Comparison of ENCODE assay signal across 9 cellular contexts in the genomic region with DNA sequence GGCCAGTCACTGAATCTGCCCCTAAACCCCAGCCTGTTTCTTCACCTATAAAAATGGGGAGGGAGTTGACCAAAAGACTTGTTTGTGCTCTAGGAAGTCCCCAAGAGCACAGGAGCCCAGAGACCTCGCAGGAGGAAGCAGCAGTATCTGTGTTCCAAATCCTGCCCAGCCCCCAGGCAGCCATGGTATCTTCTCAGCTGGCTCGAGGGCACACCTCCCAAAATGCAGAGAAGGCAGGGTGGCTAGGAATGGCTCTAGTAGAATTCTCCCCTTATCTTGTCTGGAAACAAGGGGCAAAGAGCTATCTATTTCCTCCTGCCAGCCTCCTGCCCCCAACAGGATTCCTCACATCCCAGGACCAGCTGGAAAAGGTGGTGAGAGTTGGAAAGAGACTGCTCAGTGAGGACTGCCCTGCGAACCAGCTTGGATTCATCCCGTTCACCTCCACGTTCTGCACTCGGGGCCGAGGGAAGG. TPM values are rescaled to one million over a fixed set of nuclear protein-coding genes. Genes with fewer than 3 reads are reported as not detected.
DNase-seq lines count a peak whose midpoint lies in the region; ATAC-seq and TF ChIP-seq lines count a peak whose summit lies in the region.
"Had no signal": no experiment of that assay in that cellular context is flagged by ENCODE, and none has a peak within 500 bp of the region (broad histone marks: within the 10 kb centered on the region; RNA-seq: fewer than 3 reads in every experiment).

No MANE protein-coding gene starts in this region.

- peak overlapping the region; percentile 100 for H3K9ac ChIP-seq in BLaER1

- peak overlapping the region; percentile 100 for H3K27ac ChIP-seq in BLaER1

- peak overlapping the region; percentile 100 for H3K4me3 Mint-ChIP-seq in activated naive CD8-positive, alpha-beta T cell treated with anti-CD3 and anti-CD28 coated beads for 36 hours
- peak overlapping the region; percentile 90 for H3K4me3 Mint-ChIP-seq in natural killer cell

- peak; percentile 19 to 39 (median 29) for ATAC-seq in natural killer cell
- ATAC-seq in HG03342 (IDR thresholded peaks at IDR 0.05; ENCODE audit: unreplicated experiment) = no peak
- no peak for ATAC-seq in GM21619 (IDR thresholded peaks at IDR 0.05; ENCODE audit: unreplicated experiment)

- peaks cover 42% of the 10 kb centered on the region for H3K4me1 Mint-ChIP-seq in activated naive CD8-positive, alpha-beta T cell treated with anti-CD3 and anti-CD28 coated beads for 36 hours
- H3K4me1 Mint-ChIP-seq in natural killer cell = peaks cover 84 to 90% of the 10 kb centered on the region in 2 donors

- no peaks in the 10 kb centered on the region for H3K9me3 ChIP-seq in BLaER1

- H3K36me3 ChIP-seq in BLaER1 = peaks cover 18% of the 10 kb centered on the region; the same call in 1 of the 2 replicates

- H3K27ac Mint-ChIP-seq in activated naive CD8-positive, alpha-beta T cell treated with anti-CD3 and anti-CD28 coated beads for 36 hours = peak overlapping the region; percentile 100
- H3K27ac Mint-ChIP-seq in natural killer cell = peak overlapping the region; percentile 87 to 93

- H3K4me2 ChIP-seq in BLaER1 = peak overlapping the region; percentile 96

- peaks cover 3% of the 10 kb centered on the region for H3K9me3 Mint-ChIP-seq in activated naive CD8-positive, alpha-beta T cell treated with anti-CD3 and anti-CD28 coated beads for 36 hours
- no peaks in the 10 kb centered on the region for H3K9me3 Mint-ChIP-seq in natural killer cell

- peaks cover 71% of the 10 kb centered on the region for H3K4me1 ChIP-seq in BLaER1

- no peak for TF ChIP-seq CTCF in natural killer cell (IDR thresholded peaks at IDR 0.05)

- H3K36me3 Mint-ChIP-seq in activated naive CD8-positive, alpha-beta T cell treated with anti-CD3 and anti-CD28 coated beads for 36 hours = peaks cover 64% of the 10 kb centered on the region
- H3K36me3 Mint-ChIP-seq in natural killer cell = no peaks in the 10 kb centered on the region

- H3K27me3 Mint-ChIP-seq in activated naive CD8-positive, alpha-beta T cell treated with anti-CD3 and anti-CD28 coated beads for 36 hours = peaks cover 7% of the 10 kb centered on the region
- no peaks in the 10 kb centered on the region for H3K27me3 Mint-ChIP-seq in natural killer cell (ENCODE audit: low read depth in 2 of 2)

- no peaks in the 10 kb centered on the region for H3K27me3 ChIP-seq in BLaER1

- H3K4me3 ChIP-seq in BLaER1 = peak overlapping the region; percentile 96

- intact Hi-C loops in natural killer cell (cut with micrococcal nuclease) = loop anchor here (1.0 to 5.0 kb wide), 3 partner anchors 8 to 180 kb away; a partner anchor contains a TSS

- DNase-seq in NAMALWA (ENCODE audit: low spot score) = peak; percentile 73
- DNase-seq in activated naive CD8-positive, alpha-beta T cell treated with anti-CD3 and anti-CD28 coated beads for 36 hours = peak; percentile 54
- peak; percentile 68 for DNase-seq in natural killer cell
- no peak for DNase-seq in NCI-H1930 (lab: John Stamatoyannopoulos, UW)
- no peak for DNase-seq in foreskin melanocyte

- H4K20me1 ChIP-seq in BLaER1 = peaks cover 1% of the 10 kb centered on the region

RNA-seq across cellular contexts. Expression of a gene that starts 8.6 kb away (rescaled TPM):
- total RNA-seq in activated naive CD8-positive, alpha-beta T cell treated with anti-CD3 and anti-CD28 coated beads for 36 hours = 10 to 100 TPM; 13.7 to 15.4 TPM
- total RNA-seq in natural killer cell = 100 to 1,000 TPM; 176 to 282 (median 246) TPM

RNA-seq across cellular contexts. Expression of a gene that starts 14.8 kb away (rescaled TPM):
- total RNA-seq in activated naive CD8-positive, alpha-beta T cell treated with anti-CD3 and anti-CD28 coated beads for 36 hours = 100 to 1,000 TPM; 136 to 139 TPM
- total RNA-seq in natural killer cell = 10 to 100 TPM; 55.9 to 68.3 (median 68.1) TPM

RNA-seq across cellular contexts. Expression of a gene that starts 56.4 kb away (rescaled TPM):
- not detected for total RNA-seq in activated naive CD8-positive, alpha-beta T cell treated with anti-CD3 and anti-CD28 coated beads for 36 hours
- total RNA-seq in natural killer cell = 1 to 10 TPM in 2 of 3 donors, not detected in 1; 1.8 to 1.9 TPM
- total RNA-seq: T-helper 2 cell treated with Interferon-gamma antibody and Interleukin-4, amounts not matched to agents 100 ng/mL and 5 ng/mL, for 36 hours had no signal

Comparison
In these comparisons a context has a peak if more than half of its experiments do, and no peak if none do; other contexts are left out.
1. DNase-seq: peak in NAMALWA (single experiment), activated naive CD8-positive, alpha-beta T cell treated with anti-CD3 and anti-CD28 coated beads for 36 hours (single experiment) and natural killer cell (single experiment); none in NCI-H1930 (0 of 2) and foreskin melanocyte (single experiment).
2. ATAC-seq: peak in natural killer cell (3 of 3); none in HG03342 (single experiment) and GM21619 (single experiment).
3. RNA of a gene that starts 8.6 kb away (total RNA-seq): 176 to 282 TPM in natural killer cell; 13.7 to 15.4 TPM in activated naive CD8-positive, alpha-beta T cell treated with anti-CD3 and anti-CD28 coated beads for 36 hours; every median in the first group is over 10 times any median in the second.